3 cellular contexts compared by ENCODE assay signal in genomic region chr7:94352854-94353253, GRCh38.
A peak's percentile ranks its signal among the peaks of the same experiment; 100 is the strongest.
TF ChIP-seq lines count a peak whose summit lies in the region.

No MANE protein-coding gene starts in this region.

TF ChIP-seq in GM12891, 5 proteins besides CTCF, POLR2A, EP300 and RAD21:
- no peak for TF ChIP-seq POU2F2 (IDR thresholded peaks at IDR 0.05; ENCODE audit: low read depth, low read length)
- TF ChIP-seq SPI1 (IDR thresholded peaks at IDR 0.05; ENCODE audit: low read depth, low read length): peak; percentile 90

TF ChIP-seq in IMR-90, 13 proteins besides CTCF, POLR2A, EP300 and RAD21:
- TF ChIP-seq NFE2L2 (IDR thresholded peaks at IDR 0.05; ENCODE audit: low read depth, low read length) (no peak), RFX5 (IDR thresholded peaks at IDR 0.05; ENCODE audit: low read depth, low read length) (no peak), RCOR1 (IDR thresholded peaks at IDR 0.05; ENCODE audit: insufficient replicate concordance, low read length) (no peak), BHLHE40 (IDR thresholded peaks at IDR 0.05; ENCODE audit: low read depth, low read length) (no peak), ELK1 (IDR thresholded peaks at IDR 0.05; ENCODE audit: borderline replicate concordance, low read depth, low read length) (no peak), FOS (IDR thresholded peaks at IDR 0.05; ENCODE audit: low read depth, low read length) (no peak), MAZ (IDR thresholded peaks at IDR 0.05; ENCODE audit: borderline replicate concordance, low read depth, low read length) (no peak), USF2 (IDR thresholded peaks at IDR 0.05; ENCODE audit: low read depth, low read length) (no peak), SMC3 (IDR thresholded peaks at IDR 0.05; ENCODE audit: low read depth, low read length) (no peak), CEBPB (IDR thresholded peaks at IDR 0.05; ENCODE audit: low read depth, low read length) (no peak), CHD1 (IDR thresholded peaks at IDR 0.05; ENCODE audit: low read depth, low read length) (no peak), MAFK (IDR thresholded peaks at IDR 0.05; ENCODE audit: low read depth, low read length) (no peak), MXI1 (IDR thresholded peaks at IDR 0.05; ENCODE audit: borderline replicate concordance, low read depth, low read length) (no peak)

TF ChIP-seq in GM12878, 131 proteins besides CTCF, POLR2A, EP300 and RAD21:
- TF ChIP-seq RFX5 (IDR thresholded peaks at IDR 0.05; ENCODE audit: low read depth, low read length) (no peak), GABPA (IDR thresholded peaks at IDR 0.05; ENCODE audit: low read depth) (no peak), SPI1 (IDR thresholded peaks at IDR 0.05; ENCODE audit: borderline replicate concordance, insufficient read depth, low read depth, low read length) (peak; percentile 85)
TF ChIP-seq in GM12878: peak in this region for 1.
